Comparison of ENCODE assay signal across 8 cellular contexts in the genomic region with DNA sequence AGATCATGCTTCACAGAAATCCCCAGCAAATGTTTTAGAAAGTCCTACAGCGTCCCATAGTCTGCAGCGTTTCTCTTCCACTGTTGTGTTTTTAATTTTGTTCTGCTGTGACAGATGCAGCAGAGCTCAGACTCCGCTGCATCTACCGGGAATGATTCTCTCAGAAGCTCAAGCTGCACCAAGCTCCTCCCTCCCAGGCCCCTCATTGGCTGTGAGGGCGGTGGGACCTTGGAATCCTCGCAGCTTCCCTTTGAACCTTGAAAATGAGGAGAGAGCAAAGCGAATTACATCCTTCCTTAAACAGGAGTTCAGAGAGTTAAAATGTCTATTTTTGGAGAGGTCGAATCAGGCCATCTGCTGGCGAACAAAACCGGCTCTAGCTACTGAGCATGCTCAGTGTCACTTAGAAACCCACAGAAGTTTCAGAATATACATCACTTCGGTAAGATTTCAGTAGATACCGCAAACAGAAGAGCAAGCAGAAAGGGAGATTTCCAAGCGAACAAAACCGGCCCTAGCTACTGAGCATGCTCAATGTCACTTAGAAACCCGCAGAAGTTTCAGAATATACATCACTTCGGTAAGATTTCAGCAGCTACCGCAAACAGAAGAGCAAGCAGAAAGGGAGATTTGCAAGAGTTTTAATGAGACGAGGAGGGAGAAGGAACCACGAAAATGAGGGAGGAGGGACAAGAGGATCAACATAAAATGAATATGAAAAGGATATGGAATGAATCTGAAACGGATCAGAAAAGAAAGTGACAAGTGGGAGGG. TPM values are rescaled to one million over a fixed set of nuclear protein-coding genes. Genes with fewer than 3 reads are reported as not detected.
DNase-seq lines count a peak whose midpoint lies in the region; FAIRE-seq and TF ChIP-seq lines count a peak whose summit lies in the region.

Gene ABCD2, minus strand, starts transcription at position 144 of the 774 bp plus-strand sequence. CDS start 188 bp downstream, outside the sequence.

- H3K4me3 ChIP-seq in HFF-Myc (replicated peaks; ENCODE audit: low read depth, low read length) (peak within 1 kb of the TSS; percentile 43), left ventricle myocardium inferior (peak within 1 kb of the TSS; percentile 68), prostate gland (peak within 1 kb of the TSS; percentile 33 to 34)

- DNase-seq in HFF-Myc (ENCODE audit: extremely low read depth, low read depth) (peak; percentile 29), MV-4-11 (lab: John Stamatoyannopoulos, UW) (peak; percentile 100), SW 1271 (lab: John Stamatoyannopoulos, UW) (peak; percentile 67 to 93), amniotic epithelial cell (ENCODE audit: low read depth) (peak; percentile 91), left ventricle myocardium inferior (peak; percentile 69), prostate gland (ENCODE audit: low spot score) (peak; percentile 7), urothelium cell line (ENCODE audit: low spot score) (peak; percentile 77)

- 0 out of 3 replicates have a peak, but pooled peaks have one; percentile 27 for TF ChIP-seq CTCF in GM12872 (IDR thresholded peaks at IDR 0.05; ENCODE audit: insufficient read depth, low read depth, low read length)
- TF ChIP-seq CTCF in HFF-Myc (IDR thresholded peaks at IDR 0.05; ENCODE audit: low read depth, low read length, missing control alignments): peak; percentile 7
- peak; percentile 20 for TF ChIP-seq CTCF in left ventricle myocardium inferior (IDR thresholded peaks at IDR 0.05; ENCODE audit: borderline replicate concordance)
- TF ChIP-seq CTCF in prostate gland (IDR thresholded peaks at IDR 0.05): no peak

- H3K27me3 ChIP-seq in left ventricle myocardium inferior (ENCODE audit: low read depth) (no peaks in the 10 kb centered on the region), prostate gland (replicated peaks; ENCODE audit: insufficient read depth) (no peaks in the 10 kb centered on the region)

- no peak for FAIRE-seq in urothelium cell line (lab: Jason Lieb, UNC)

- no peaks in the 10 kb centered on the region for H3K36me3 ChIP-seq in left ventricle myocardium inferior
- no peaks in the 10 kb centered on the region for H3K36me3 ChIP-seq in prostate gland

- WGBS in prostate gland: under 1% methylated on average over 20 of the region's 20 CpGs

- H3K27ac ChIP-seq in left ventricle myocardium inferior (replicated peaks) (peak within 1 kb of the TSS; percentile 85), prostate gland (peak within 1 kb of the TSS; percentile 39 to 70)

- intact Hi-C loops in left ventricle myocardium inferior (cut with micrococcal nuclease) (no loop called here), prostate gland (cut with DNase I) (no loop called here)

- peaks cover 23% of the 10 kb centered on the region for H3K4me1 ChIP-seq in left ventricle myocardium inferior
- H3K4me1 ChIP-seq in prostate gland (replicated peaks): peaks cover 2% of the 10 kb centered on the region

- H3K9me3 ChIP-seq in left ventricle myocardium inferior (replicated peaks) (no peaks in the 10 kb centered on the region), prostate gland (no peaks in the 10 kb centered on the region)

- no peak for TF ChIP-seq POLR2A in prostate gland (IDR thresholded peaks at IDR 0.05)

RNA-seq across cellular contexts. Expression of gene ABCD2, which starts in this region (rescaled TPM):
- total RNA-seq in left ventricle myocardium inferior: 6.5 TPM
- total RNA-seq in prostate gland: under 1 TPM in 1 of 2 donors, not detected in 1; 0.40 TPM

Comparison
In these comparisons a context has a peak if more than half of its experiments do, and no peak if none do; other contexts are left out.
1. Peak in every context shown above with its lines: DNase-seq, H3K4me3 ChIP-seq and H3K27ac ChIP-seq.
2. Peak in DNase-seq, H3K4me3 ChIP-seq and H3K27ac ChIP-seq in prostate gland; RNA of the gene not detected or under 1 TPM.
3. CTCF ChIP-seq: peak in GM12872 (single experiment), HFF-Myc (single experiment) and left ventricle myocardium inferior (single experiment); none in prostate gland (0 of 4).
4. DNase-seq: peak in every context shown above with its lines; median percentile 100 in MV-4-11; 91 in amniotic epithelial cell; 80 in SW 1271; 77 in urothelium cell line; 69 in left ventricle myocardium inferior; 29 in HFF-Myc; 7 in prostate gland.